Comparison of ENCODE assay signal across 1 cellular context in genomic region chr3:122563717-122564025, GRCh38.
TF ChIP-seq lines count a peak whose summit lies in the region.

No MANE protein-coding gene starts in this region.

TF ChIP-seq in GM12878, 131 proteins besides CTCF, POLR2A, EP300 and RAD21:
- TF ChIP-seq CHD2 (IDR thresholded peaks at IDR 0.05; ENCODE audit: borderline replicate concordance, low read depth, low read length) (no peak), YY1 (IDR thresholded peaks at IDR 0.05; ENCODE audit: low read depth, low read length) (peak; percentile 14; the same call in 1 of the 2 replicates), PAX8 (IDR thresholded peaks at IDR 0.05) (0 out of 2 replicates have a peak, but pooled peaks have one; percentile 23)
